Comparison of ENCODE assay signal across 21 cellular contexts in the genomic region with DNA sequence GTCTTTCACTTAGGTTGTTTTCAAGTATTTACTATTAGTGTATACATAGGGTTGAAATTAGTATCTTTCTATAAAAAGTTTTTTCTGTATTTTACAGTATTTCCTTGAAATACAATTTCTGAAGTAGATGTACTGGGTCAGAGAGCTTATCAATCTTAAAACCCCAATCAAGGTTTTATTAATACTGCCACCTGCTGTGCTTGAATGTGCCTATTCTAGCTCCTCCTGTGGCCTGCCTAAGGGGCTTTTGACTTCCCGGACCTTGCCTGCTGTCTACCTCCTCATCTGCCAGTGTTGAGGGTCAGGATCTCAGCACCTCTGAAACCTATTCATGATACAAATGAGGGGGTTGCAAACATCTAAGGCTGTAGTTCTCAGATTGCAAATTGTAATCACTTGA. TPM values are rescaled to one million over a fixed set of nuclear protein-coding genes. Genes with fewer than 3 reads are reported as not detected.
DNase-seq lines count a peak whose midpoint lies in the region; ATAC-seq, FAIRE-seq and TF ChIP-seq lines count a peak whose summit lies in the region.
"Had no signal": no experiment of that assay in that cellular context is flagged by ENCODE, and none has a peak within 500 bp of the region (broad histone marks: within the 10 kb centered on the region; RNA-seq: fewer than 3 reads in every experiment).

No MANE protein-coding gene starts in this region.

- ATAC-seq in HepG2 (peak; percentile 52; the same call in 2 of the 3 replicates), GM19463 (IDR thresholded peaks at IDR 0.05; ENCODE audit: unreplicated experiment) (no peak), GM18909 (IDR thresholded peaks at IDR 0.05; ENCODE audit: poor library complexity, unreplicated experiment) (no peak)
- ATAC-seq: activated CD8-positive, alpha-beta T cell treated with anti-CD3 and anti-CD28 coated beads for 36 hours; activated T-helper 17 cell treated with anti-CD3 and anti-CD28 coated beads, Interleukin-2, amount 50 U/mL, for 72 hours; effector memory CD8-positive, alpha-beta T cell; naive thymus-derived CD4-positive, alpha-beta T cell had no signal

- DNase-seq in HT-29 (ENCODE audit: low spot score): peak; percentile 21
- peak; percentile 42 for DNase-seq in WERI-Rb-1
- no peak for DNase-seq in HepG2 (ENCODE audit: low spot score)
- DNase-seq in T-helper 1 cell: no peak
- DNase-seq in GM23248: no peak
- DNase-seq: activated CD8-positive, alpha-beta T cell treated with anti-CD3 and anti-CD28 coated beads for 36 hours; cerebellar nuclear complex; COR-L47; effector memory CD8-positive, alpha-beta T cell; H7; naive thymus-derived CD4-positive, alpha-beta T cell; NCI-H1694; NCI-H510A; PC-9; stimulated activated CD4-positive, alpha-beta T cell treated with anti-CD3 and anti-CD28 coated beads, Interleukin-15, amount 100 ng/mL, for 24 hours; stomach had no signal

- CTCF ChIA-PET in HepG2 (lab: Yijun Ruan, JAX; ENCODE audit: low intra/inter-chr PET ratio, low total read pairs): no interaction called here

- H3K27ac ChIP-seq in 22Rv1 (no peak overlapping the region), WERI-Rb-1 (no peak overlapping the region), HepG2 (ENCODE audit: extremely low read length, insufficient read depth, low read length) (no peak overlapping the region), GM23248 (no peak overlapping the region)
- H3K27ac ChIP-seq: PC-9, stomach had no signal

- no peak for FAIRE-seq in HepG2 (lab: Jason Lieb, UNC)

- H3K9ac ChIP-seq in HepG2 (ENCODE audit: insufficient read depth, low read depth, low read length) (no peak overlapping the region), GM23248 (no peak overlapping the region)

- H3K36me3 ChIP-seq in WERI-Rb-1: no peaks in the 10 kb centered on the region
- H3K36me3 ChIP-seq in HepG2 (replicated peaks in 1 of 2; ENCODE audit: control insufficient read depth in 1 of 2, insufficient read depth in 2 of 2, low read length in 2 of 2): no peaks in the 10 kb centered on the region
- no peaks in the 10 kb centered on the region for H3K36me3 ChIP-seq in GM23248 (ENCODE audit: low read depth)
- H3K36me3 ChIP-seq: stomach had no signal

- no peaks in the 10 kb centered on the region for H3K79me2 ChIP-seq in HepG2 (ENCODE audit: insufficient read depth, low read length)
- no peaks in the 10 kb centered on the region for H3K79me2 ChIP-seq in GM23248 (ENCODE audit: insufficient read depth)

- no peaks in the 10 kb centered on the region for H3K4me1 ChIP-seq in HepG2 (ENCODE audit: insufficient read depth, low read length)
- H3K4me1 ChIP-seq in GM23248 (ENCODE audit: insufficient read depth): no peaks in the 10 kb centered on the region

- H4K20me1 ChIP-seq in HepG2 (ENCODE audit: insufficient read depth, low read length) (no peaks in the 10 kb centered on the region; the same call in 1 of the 2 replicates), GM23248 (ENCODE audit: insufficient read depth) (no peaks in the 10 kb centered on the region)

- H3K4me2 ChIP-seq in HepG2 (ENCODE audit: low read depth, low read length): no peak overlapping the region
- no peak overlapping the region for H3K4me2 ChIP-seq in GM23248 (ENCODE audit: unreplicated experiment)
- H3K4me2 ChIP-seq: PC-9 had no signal

- in situ Hi-C loops in HepG2 (cut with HindIII; ENCODE audit: extremely low pct_ligation_motif_present, low pct_unique_long_range_greater_than_20kb): loop anchor here (25.0 kb wide), 1 partner anchor 900 kb away; no protein-coding TSS in a partner anchor
- in situ Hi-C loops in GM23248 (cut with MboI): no loop called here

- BruUV-seq in HepG2 (replicated peaks; lab: Mats Ljungman, UMichigan): no TSS peak

- TF ChIP-seq RAD21 in HepG2 (CRISPR knock-in tag; IDR thresholded peaks at IDR 0.05): no peak

- H3F3A ChIP-seq in GM23248 (ENCODE audit: insufficient read depth): no peaks in the 10 kb centered on the region

- no peak for TF ChIP-seq EP300 in HepG2 (IDR thresholded peaks at IDR 0.05; ENCODE audit: low read depth in 2 of 2, low read length in 2 of 2)
- TF ChIP-seq EP300 in HepG2 (CRISPR knock-in tag; IDR thresholded peaks at IDR 0.05; ENCODE audit: borderline replicate concordance): no peak

- no peaks in the 10 kb centered on the region for H3K9me3 ChIP-seq in WERI-Rb-1 (ENCODE audit: severe bottlenecking)
- H3K9me3 ChIP-seq in HepG2 (ENCODE audit: low read length): no peaks in the 10 kb centered on the region
- H3K9me3 ChIP-seq in GM23248 (ENCODE audit: low read depth): no peaks in the 10 kb centered on the region
- H3K9me3 ChIP-seq: stomach had no signal

- H3K4me3 ChIP-seq in WERI-Rb-1 (ENCODE audit: low read depth, low read length) (no peak overlapping the region), HepG2 (replicated peaks in 1 of 3; ENCODE audit: insufficient read depth in 1 of 3, low read depth in 2 of 3, low read length in 3 of 3) (no peak overlapping the region), GM23248 (no peak overlapping the region)
- H3K4me3 ChIP-seq: lung, PC-9, stomach had no signal

- intact Hi-C loops in HepG2 (cut with micrococcal nuclease; ENCODE audit: unreplicated experiment): loop anchor here (2.0 kb wide), 1 partner anchor 294 kb away; no protein-coding TSS in a partner anchor

- H2AFZ ChIP-seq in HepG2 (ENCODE audit: low read length): no peak overlapping the region
- no peak overlapping the region for H2AFZ ChIP-seq in GM23248
- H2AFZ ChIP-seq: PC-9 had no signal

- 0% methylated on average over 1 of the region's 1 CpG for WGBS in HepG2 (ENCODE audit: low lambda C conversion rate)
- WGBS in GM23248 (ENCODE audit: low coverage in 1 of 2, low lambda C conversion rate in 2 of 2, missing lambda C conversion rate in 2 of 2), 2 experiments: 0% methylated on average over 1 of the region's 1 CpG

- POLR2A ChIA-PET in HepG2 (lab: Yijun Ruan, JAX): no interaction called here

- no peaks in the 10 kb centered on the region for H3K9me2 ChIP-seq in GM23248 (ENCODE audit: insufficient read depth)

- no peaks in the 10 kb centered on the region for H3K27me3 ChIP-seq in WERI-Rb-1 (ENCODE audit: insufficient read depth, low read depth, severe bottlenecking)
- no peaks in the 10 kb centered on the region for H3K27me3 ChIP-seq in HepG2 (ENCODE audit: control insufficient read depth in 1 of 2, insufficient read depth in 2 of 2, low read length in 2 of 2)
- H3K27me3 ChIP-seq in GM23248 (replicated peaks; ENCODE audit: insufficient read depth): no peaks in the 10 kb centered on the region
- H3K27me3 ChIP-seq: stomach had no signal

- TF ChIP-seq POLR2A in HepG2 (IDR thresholded peaks at IDR 0.05; ENCODE audit: insufficient read depth in 1 of 2, low read depth in 2 of 2, low read length in 2 of 2): no peak

- TF ChIP-seq CTCF in 22Rv1 (IDR thresholded peaks at IDR 0.05) (peak; percentile 16), WERI-Rb-1 (IDR thresholded peaks at IDR 0.05; ENCODE audit: low read depth, low read length) (no peak), HepG2 (CRISPR knock-in tag; IDR thresholded peaks at IDR 0.05) (peak; percentile 37)

RNA-seq across cellular contexts. Expression of a gene that starts 9.2 kb away (rescaled TPM):
- total RNA-seq in HT-29 (2014; rRNA removed; shearing (Covaris generic)): 0.81 and 0.91 TPM in 2 replicates
- total RNA-seq in HepG2 (2016; rRNA removed; fragmentation: Illumina TruSeq; extraction: Trizol): 0.13 TPM in 1 of 2 replicates, not detected in the other
- not detected in 2 replicates for total RNA-seq in HepG2 (2016; cell fraction: cytosol; rRNA removed; fragmentation: Illumina TruSeq; extraction: Trizol; ENCODE audit: low read depth)
- 0.19 TPM in 1 of 2 replicates, not detected in the other for total RNA-seq in HepG2 (2016; cell fraction: insoluble cytoplasmic fraction; rRNA removed; fragmentation: Illumina TruSeq; extraction: Trizol)
- not detected in 2 replicates for total RNA-seq in HepG2 (2016; cell fraction: membrane; rRNA removed; fragmentation: Illumina TruSeq; extraction: Trizol)
- total RNA-seq in HepG2 (2016; cell fraction: nucleus; rRNA removed; fragmentation: Illumina TruSeq; extraction: Trizol): not detected in 2 replicates
- polyA plus RNA-seq in HepG2 (2011; rRNA removed) (not detected in 2 replicates), GM23248 (2016; fragmentation: Nextera tagmentation; extraction: Ambion mirVana) (0.42 TPM in 1 of 2 replicates, not detected in the other)
- not detected in 2 replicates for polyA plus RNA-seq in HepG2 (2011; cell fraction: cytosol; rRNA removed)
- not detected in 2 replicates for polyA plus RNA-seq in HepG2 (2011; cell fraction: nucleus; rRNA removed)
- 0.43 TPM in 1 of 2 replicates, not detected in the other for polyA plus RNA-seq in HepG2 (2012)
- polyA plus RNA-seq in HepG2 (2016; cell fraction: cytosol; fragmentation: Illumina TruSeq; extraction: Trizol; ENCODE audit: low read depth): 0.14 TPM in 1 of 2 replicates, not detected in the other
- polyA plus RNA-seq in HepG2 (2016; cell fraction: insoluble cytoplasmic fraction; fragmentation: Illumina TruSeq; extraction: Trizol; ENCODE audit: low read depth): not detected in 2 replicates
- polyA plus RNA-seq in HepG2 (2016; cell fraction: membrane; fragmentation: Illumina TruSeq; extraction: Trizol; ENCODE audit: low read depth): not detected in 2 replicates
- polyA plus RNA-seq in HepG2 (2016; cell fraction: nucleus; fragmentation: Illumina TruSeq; extraction: Trizol; ENCODE audit: insufficient read depth, low read depth): not detected in 2 replicates
- 0.12 TPM in 1 of 2 replicates, not detected in the other for polyA minus RNA-seq in HepG2 (2011; rRNA and poly(A)+ RNA removed; ENCODE audit: low replicate concordance)
- not detected in 2 replicates for polyA minus RNA-seq in HepG2 (2011; cell fraction: cytosol; rRNA and poly(A)+ RNA removed)
- not detected in 2 replicates for polyA minus RNA-seq in HepG2 (2011; cell fraction: nucleus; rRNA and poly(A)+ RNA removed)
- 0.13 TPM in 1 of 2 replicates, not detected in the other for total RNA-seq in GM23248 (2014; rRNA removed; shearing (Covaris generic))
- total RNA-seq: activated CD8-positive, alpha-beta T cell treated with anti-CD3 and anti-CD28 coated beads for 36 hours; activated T-helper 17 cell treated with anti-CD3 and anti-CD28 coated beads, Interleukin-2, amount 50 U/mL, for 72 hours; PC-9 had no signal

RNA-seq across cellular contexts. Expression of a gene that starts 9.4 kb away (rescaled TPM):
- total RNA-seq in HT-29 (2014; rRNA removed; shearing (Covaris generic)): 0.99 and 3.4 TPM in 2 replicates
- 0.18 and 0.31 TPM in 2 replicates for total RNA-seq in HepG2 (2016; rRNA removed; fragmentation: Illumina TruSeq; extraction: Trizol)
- 0.09 TPM in 1 of 2 replicates, not detected in the other for total RNA-seq in HepG2 (2016; cell fraction: cytosol; rRNA removed; fragmentation: Illumina TruSeq; extraction: Trizol; ENCODE audit: low read depth)
- total RNA-seq in HepG2 (2016; cell fraction: insoluble cytoplasmic fraction; rRNA removed; fragmentation: Illumina TruSeq; extraction: Trizol): 0.19 TPM in 1 of 2 replicates, not detected in the other
- total RNA-seq in HepG2 (2016; cell fraction: membrane; rRNA removed; fragmentation: Illumina TruSeq; extraction: Trizol): 0.07 and 0.28 TPM in 2 replicates
- total RNA-seq in HepG2 (2016; cell fraction: nucleus; rRNA removed; fragmentation: Illumina TruSeq; extraction: Trizol): 2.4 and 4.3 TPM in 2 replicates
- 0.44 and 0.50 TPM in 2 replicates for polyA plus RNA-seq in HepG2 (2011; rRNA removed)
- 0.39 and 0.62 TPM in 2 replicates for polyA plus RNA-seq in HepG2 (2011; cell fraction: cytosol; rRNA removed)
- 0.50 and 0.80 TPM in 2 replicates for polyA plus RNA-seq in HepG2 (2011; cell fraction: nucleus; rRNA removed)
- 1.2 and 1.3 TPM in 2 replicates for polyA plus RNA-seq in HepG2 (2012)
- 0.15 TPM in 1 of 2 replicates, not detected in the other for polyA plus RNA-seq in HepG2 (2016; cell fraction: cytosol; fragmentation: Illumina TruSeq; extraction: Trizol; ENCODE audit: low read depth)
- not detected in 2 replicates for polyA plus RNA-seq in HepG2 (2016; cell fraction: insoluble cytoplasmic fraction; fragmentation: Illumina TruSeq; extraction: Trizol; ENCODE audit: low read depth)
- polyA plus RNA-seq in HepG2 (2016; cell fraction: membrane; fragmentation: Illumina TruSeq; extraction: Trizol; ENCODE audit: low read depth): 0.17 and 0.49 TPM in 2 replicates
- polyA plus RNA-seq in HepG2 (2016; cell fraction: nucleus; fragmentation: Illumina TruSeq; extraction: Trizol; ENCODE audit: insufficient read depth, low read depth): not detected in 2 replicates
- polyA minus RNA-seq in HepG2 (2011; rRNA and poly(A)+ RNA removed; ENCODE audit: low replicate concordance): 1.9 TPM in 1 of 2 replicates, not detected in the other
- 0.59 TPM in 1 of 2 replicates, not detected in the other for polyA minus RNA-seq in HepG2 (2011; cell fraction: cytosol; rRNA and poly(A)+ RNA removed)
- polyA minus RNA-seq in HepG2 (2011; cell fraction: nucleus; rRNA and poly(A)+ RNA removed): 12.2 and 16.7 TPM in 2 replicates
- 0.63 and 2.3 TPM in 2 replicates for total RNA-seq in GM23248 (2014; rRNA removed; shearing (Covaris generic))
- polyA plus RNA-seq in GM23248 (2016; fragmentation: Nextera tagmentation; extraction: Ambion mirVana): 1.2 and 1.4 TPM in 2 replicates
- total RNA-seq: PC-9 had no signal

Comparison
In these comparisons a context has a peak if more than half of its experiments do, and no peak if none do; other contexts are left out.
1. DNase-seq: peak in HT-29 (single experiment) and WERI-Rb-1 (single experiment); none in HepG2 (single experiment), T-helper 1 cell (0 of 5) and GM23248 (single experiment).